In the genomic region with DNA sequence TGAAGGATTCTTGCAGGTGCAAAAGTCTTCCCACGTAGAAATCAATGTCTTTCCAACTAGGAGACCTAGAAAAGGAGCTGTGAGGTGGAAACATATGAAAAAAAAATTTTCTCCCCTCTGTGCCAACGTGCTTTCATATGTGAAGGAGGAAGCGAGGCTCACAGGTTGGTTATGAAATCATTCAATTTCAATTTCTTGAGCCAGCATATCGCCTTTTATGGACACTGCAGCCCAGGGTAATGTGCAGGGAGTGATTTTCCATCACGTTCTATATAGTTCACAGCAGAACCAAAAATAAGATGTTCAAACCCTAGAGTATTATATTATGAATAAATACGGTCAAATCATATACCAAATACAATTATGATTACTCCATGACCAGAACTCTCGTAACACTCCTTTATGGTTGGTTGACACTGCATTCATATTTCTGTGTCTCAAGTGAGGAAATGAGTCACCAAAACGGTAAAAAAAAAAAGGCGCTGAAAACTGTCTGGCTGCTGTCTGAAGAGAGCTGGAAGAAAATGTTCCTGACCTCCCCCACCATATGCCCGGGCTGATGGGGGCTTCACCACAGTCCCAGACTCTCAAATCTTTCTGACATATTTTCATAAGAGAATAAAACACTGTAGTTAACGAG, we compare ENCODE assay signal across 9 cellular contexts.
A peak's percentile ranks its signal among the peaks of the same experiment; 100 is the strongest.
DNase-seq lines count a peak whose midpoint lies in the region; ATAC-seq and TF ChIP-seq lines count a peak whose summit lies in the region.
"Had no signal": no experiment of that assay in that cellular context is flagged by ENCODE, and none has a peak within 500 bp of the region (broad histone marks: within the 10 kb centered on the region; RNA-seq: fewer than 3 reads in every experiment).

No MANE protein-coding gene starts in this region.

- intact Hi-C loops in IMR-90 (cut with micrococcal nuclease) = no loop called here

- H3K56ac ChIP-seq in IMR-90 (ENCODE audit: extremely low read depth, insufficient read depth, low read length) = 0 out of 2 replicates have a peak overlapping the region, but pooled peaks have one; percentile 10

- no peaks in the 10 kb centered on the region for H3K79me1 ChIP-seq in IMR-90 (ENCODE audit: low read depth in 1 of 2, low read length in 2 of 2)

- H4K5ac ChIP-seq in IMR-90 (ENCODE audit: low read depth, low read length) = no peak overlapping the region

- no peaks in the 10 kb centered on the region for H3F3A ChIP-seq in neural cell (ENCODE audit: insufficient read depth, low read length, poor library complexity, severe bottlenecking)

- H3K4me1 ChIP-seq in IMR-90 (ENCODE audit: control insufficient read depth, insufficient read depth, low read length) = peaks cover 5% of the 10 kb centered on the region; the same call in 1 of the 2 replicates
- H3K4me1 ChIP-seq: parathyroid adenoma had no signal

- peak overlapping the region; percentile 29; the same call in 1 of the 2 replicates for H3K14ac ChIP-seq in IMR-90 (replicated peaks; ENCODE audit: low read depth, low read length)

- no peak overlapping the region for H3K4ac ChIP-seq in IMR-90 (ENCODE audit: low read depth, low read length)

- H4K20me1 ChIP-seq in IMR-90 (ENCODE audit: insufficient read depth, low read length) (no peaks in the 10 kb centered on the region), neural cell (ENCODE audit: insufficient read depth) (no peaks in the 10 kb centered on the region)

- H3K36me3 ChIP-seq in IMR-90 (ENCODE audit: control insufficient read depth, insufficient read depth, low read length) (no peaks in the 10 kb centered on the region), neural cell (ENCODE audit: insufficient read depth, low read length) (no peaks in the 10 kb centered on the region)

- H3K9ac ChIP-seq in IMR-90 (ENCODE audit: low read depth, low read length) (no peak overlapping the region), neural cell (ENCODE audit: low read length) (no peak overlapping the region)
- H3K9ac ChIP-seq: parathyroid adenoma had no signal

- DNase-seq in GM03348 (ENCODE audit: low spot score) (peak; percentile 76), IMR-90 (peak; percentile 45), G401 (ENCODE audit: low spot score) (no peak), medulla oblongata (ENCODE audit: extremely low spot score) (no peak)
- DNase-seq in activated naive CD8-positive, alpha-beta T cell treated with anti-CD3 and anti-CD28 coated beads, Interleukin-2, amount 50 U/mL, for 24 hours = no peak
- no peak for DNase-seq in activated effector memory CD4-positive, alpha-beta T cell treated with anti-CD3 and anti-CD28 coated beads, Interleukin-2, amount 50 U/mL, for 16 hours

- no peak overlapping the region for H3K4me3 ChIP-seq in IMR-90 (ENCODE audit: insufficient read depth, low read depth, low read length)
- H3K4me3 ChIP-seq in neural cell (ENCODE audit: low read length) = no peak overlapping the region

- no peak overlapping the region for H3K18ac ChIP-seq in IMR-90 (ENCODE audit: low read depth, low read length)

- in situ Hi-C loops in IMR-90 (cut with MboI; ENCODE audit: low sequenced_read_pairs) = no loop called here
- in situ Hi-C loops in G401 (cut with HindIII; ENCODE audit: low sequenced_read_pairs) = no loop called here

- peaks cover 2% of the 10 kb centered on the region; the same call in 1 of the 2 replicates for H3K27me3 ChIP-seq in IMR-90 (ENCODE audit: control insufficient read depth, insufficient read depth, low read length)
- H3K27me3 ChIP-seq in neural cell (ENCODE audit: insufficient read depth, low read depth, low read length) = no peaks in the 10 kb centered on the region

- H3K4me1 Mint-ChIP-seq in activated naive CD8-positive, alpha-beta T cell treated with anti-CD3 and anti-CD28 coated beads, Interleukin-2, amount 50 U/mL, for 24 hours = peaks cover 41% of the 10 kb centered on the region

- BruUV-seq in IMR-90 (replicated peaks; lab: Mats Ljungman, UMichigan) = no TSS peak

- H2BK120ac ChIP-seq in IMR-90 (ENCODE audit: low read depth, low read length) = peak overlapping the region; percentile 42; the same call in 1 of the 2 replicates

- peak overlapping the region; percentile 75 for H3K27ac Mint-ChIP-seq in activated naive CD8-positive, alpha-beta T cell treated with anti-CD3 and anti-CD28 coated beads, Interleukin-2, amount 50 U/mL, for 24 hours

- no peaks in the 10 kb centered on the region for H3K79me2 ChIP-seq in neural cell (replicated peaks; ENCODE audit: insufficient read depth, low read length)
- H3K79me2 ChIP-seq: parathyroid adenoma had no signal

- no peak overlapping the region for H4K8ac ChIP-seq in IMR-90 (ENCODE audit: low read depth in 2 of 2, low read length in 2 of 2)

- no peak for TF ChIP-seq CTCF in IMR-90 (conservative IDR thresholded peaks at IDR 0.05; ENCODE audit: low read depth, low read length)
- no peak for TF ChIP-seq CTCF in neural cell (IDR thresholded peaks at IDR 0.05; ENCODE audit: poor library complexity, severe bottlenecking)

- peak overlapping the region; percentile 20; the same call in 1 of the 2 replicates for H2BK20ac ChIP-seq in IMR-90 (ENCODE audit: low read depth, low read length)

- peaks cover 8% of the 10 kb centered on the region for H3K9me3 Mint-ChIP-seq in activated naive CD8-positive, alpha-beta T cell treated with anti-CD3 and anti-CD28 coated beads, Interleukin-2, amount 50 U/mL, for 24 hours

- TF ChIP-seq RAD21 in IMR-90 (IDR thresholded peaks at IDR 0.05; ENCODE audit: low read length) = no peak
- TF ChIP-seq RAD21 in neural cell (conservative IDR thresholded peaks at IDR 0.05) = no peak

- WGBS in IMR-90 (ENCODE audit: extremely low coverage in 2 of 2, insufficient read length in 1 of 2), 2 experiments = 60% methylated on average over 1 of the region's 11 CpGs; no CpG with 5 or more reads in 1 of the 2 experiments

- H3K4me2 ChIP-seq in IMR-90 (ENCODE audit: low read depth, low read length) (peak overlapping the region; percentile 24; the same call in 1 of the 2 replicates), neural cell (ENCODE audit: low read length) (no peak overlapping the region)

- dilution Hi-C loops in IMR-90 (cut with HindIII; ENCODE audit: low sequenced_read_pairs, unreplicated experiment) = no loop called here

- CTCF ChIA-PET in IMR-90 (lab: Yijun Ruan, JAX) = interaction anchor here (0.6 to 0.7 kb wide), 2 partner anchors 26 to 1125 kb away, joined by 3 to 7 read pairs; no protein-coding TSS in a partner anchor

- peaks cover 8% of the 10 kb centered on the region for H3K27me3 Mint-ChIP-seq in activated naive CD8-positive, alpha-beta T cell treated with anti-CD3 and anti-CD28 coated beads, Interleukin-2, amount 50 U/mL, for 24 hours

- H3K4me3 Mint-ChIP-seq in activated naive CD8-positive, alpha-beta T cell treated with anti-CD3 and anti-CD28 coated beads, Interleukin-2, amount 50 U/mL, for 24 hours = no peak overlapping the region

- no peak overlapping the region for H2BK5ac ChIP-seq in IMR-90 (ENCODE audit: low read depth, low read length, poor library complexity, severe bottlenecking)

- H3K23ac ChIP-seq in IMR-90 (ENCODE audit: low read depth, low read length) = no peak overlapping the region

- H3K9me3 ChIP-seq in IMR-90 (ENCODE audit: control insufficient read depth, insufficient read depth, low read length) = no peaks in the 10 kb centered on the region
- H3K9me3 ChIP-seq in neural cell (ENCODE audit: low read length) = no peaks in the 10 kb centered on the region

- H2AFZ ChIP-seq in IMR-90 (replicated peaks; ENCODE audit: low read length, poor library complexity) = no peak overlapping the region
- H2AFZ ChIP-seq in neural cell (ENCODE audit: low read depth, low read length) = no peak overlapping the region
- H2AFZ ChIP-seq: parathyroid adenoma had no signal

- H3K9me2 ChIP-seq in neural cell (ENCODE audit: insufficient read depth, low read length) = no peaks in the 10 kb centered on the region

- POLR2A ChIA-PET in IMR-90 (lab: Charles Lee; ENCODE audit: unreplicated experiment) = no interaction called here

- TF ChIP-seq EP300 in neural cell (conservative IDR thresholded peaks at IDR 0.05; ENCODE audit: poor library complexity, severe bottlenecking) = no peak

- no peak overlapping the region for H2BK15ac ChIP-seq in IMR-90 (ENCODE audit: low read depth, low read length)

- H2AK9ac ChIP-seq in IMR-90 (replicated peaks; ENCODE audit: low read depth, low read length, poor library complexity) = no peak overlapping the region

- H4K91ac ChIP-seq in IMR-90 (ENCODE audit: insufficient read depth, low read depth, low read length) = no peak overlapping the region

- ATAC-seq in GM21423 (IDR thresholded peaks at IDR 0.05; ENCODE audit: unreplicated experiment) (peak; percentile 79), IMR-90 (ENCODE audit: low read depth) (peak; percentile 48)
- ATAC-seq in activated naive CD8-positive, alpha-beta T cell treated with anti-CD3 and anti-CD28 coated beads, Interleukin-2, amount 50 U/mL, for 24 hours = peak; percentile 71

- no peaks in the 10 kb centered on the region for H3K9me1 ChIP-seq in IMR-90 (ENCODE audit: insufficient read depth, low read length)

- H2AK5ac ChIP-seq in IMR-90 (ENCODE audit: low read depth, low read length) = no peak overlapping the region

- no peak overlapping the region for H3K27ac ChIP-seq in IMR-90 (ENCODE audit: insufficient read depth, low read length)
- H3K27ac ChIP-seq in neural cell (ENCODE audit: low read length) = no peak overlapping the region
- H3K27ac ChIP-seq: parathyroid adenoma had no signal

- no peak for TF ChIP-seq POLR2A in IMR-90 (IDR thresholded peaks at IDR 0.05; ENCODE audit: low read depth, low read length)

- H3K36me3 Mint-ChIP-seq in activated naive CD8-positive, alpha-beta T cell treated with anti-CD3 and anti-CD28 coated beads, Interleukin-2, amount 50 U/mL, for 24 hours (ENCODE audit: low read depth) = peaks cover 7% of the 10 kb centered on the region

TF ChIP-seq in IMR-90, 13 proteins besides CTCF, POLR2A, EP300 and RAD21:
- no peak for TF ChIP-seq BHLHE40 (IDR thresholded peaks at IDR 0.05; ENCODE audit: low read depth, low read length)
- peak; percentile 48; the same call in 1 of the 2 replicates for TF ChIP-seq FOS (IDR thresholded peaks at IDR 0.05; ENCODE audit: low read depth, low read length)

Comparison
In these comparisons a context has a peak if more than half of its experiments do, and no peak if none do; other contexts are left out.
1. DNase-seq: peak in GM03348 (single experiment) and IMR-90 (single experiment); none in activated naive CD8-positive, alpha-beta T cell treated with anti-CD3 and anti-CD28 coated beads, Interleukin-2, amount 50 U/mL, for 24 hours (single experiment), activated effector memory CD4-positive, alpha-beta T cell treated with anti-CD3 and anti-CD28 coated beads, Interleukin-2, amount 50 U/mL, for 16 hours (single experiment), G401 (single experiment) and medulla oblongata (single experiment).
2. Peak in every context shown above with its lines, with median percentiles within 50 percentile points of each other: ATAC-seq.